In genomic region chr3:191328963-191329653, GRCh38 we compare ENCODE assay signal across 8 cellular contexts. TPM values are rescaled to one million over a fixed set of nuclear protein-coding genes. Genes with fewer than 3 reads are reported as not detected.
DNase-seq lines count a peak whose midpoint lies in the region; ATAC-seq and TF ChIP-seq lines count a peak whose summit lies in the region.

A gene with protein sequence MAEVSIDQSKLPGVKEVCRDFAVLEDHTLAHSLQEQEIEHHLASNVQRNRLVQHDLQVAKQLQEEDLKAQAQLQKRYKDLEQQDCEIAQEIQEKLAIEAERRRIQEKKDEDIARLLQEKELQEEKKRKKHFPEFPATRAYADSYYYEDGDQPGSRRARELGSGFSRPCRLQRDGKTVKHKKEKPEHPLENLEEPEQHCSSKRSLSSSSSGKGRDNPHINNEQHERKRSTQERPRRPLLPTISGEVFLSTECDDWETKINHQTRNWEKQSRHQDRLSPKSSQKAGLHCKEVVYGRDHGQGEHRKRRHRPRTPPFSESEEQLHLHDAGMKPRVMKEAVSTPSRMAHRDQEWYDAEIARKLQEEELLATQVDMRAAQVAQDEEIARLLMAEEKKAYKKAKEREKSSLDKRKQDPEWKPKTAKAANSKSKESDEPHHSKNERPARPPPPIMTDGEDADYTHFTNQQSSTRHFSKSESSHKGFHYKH (plus strand): TSS chr3:191329394. CDS start chr3:191329675, 281 bp downstream.

- CTCF ChIA-PET in HCT116 (lab: Charles Lee), result no interaction called here

- H3K4me1 ChIP-seq in HCT116 (ENCODE audit: control insufficient read depth in 1 of 2, insufficient read depth in 2 of 2, low read length in 2 of 2), result peaks cover 37 to 58% of the 10 kb centered on the region in 2 experiments
- peaks cover 22% of the 10 kb centered on the region for H3K4me1 ChIP-seq in MM.1S (ENCODE audit: low read length)
- H3K4me1 ChIP-seq in SJCRH30, result no peaks in the 10 kb centered on the region

- peak within 1 kb of the TSS; percentile 98 for H3K27ac Mint-ChIP-seq in osteocyte (ENCODE audit: unreplicated experiment)

- TF ChIP-seq RAD21 in HCT116 (IDR thresholded peaks at IDR 0.05; ENCODE audit: low read depth), result peak; percentile 23; the same call in 1 of the 2 replicates

- H3K9ac ChIP-seq in HCT116 (ENCODE audit: low read length) (peak within 1 kb of the TSS; percentile 84), MM.1S (ENCODE audit: low read length) (peak within 1 kb of the TSS; percentile 80)

- H3K36me3 Mint-ChIP-seq in osteocyte (ENCODE audit: unreplicated experiment), result no peaks in the 10 kb centered on the region

- peaks cover 11% of the 10 kb centered on the region for H3F3A ChIP-seq in MM.1S (ENCODE audit: insufficient read depth, low read length)

- no peaks in the 10 kb centered on the region for H3K27me3 Mint-ChIP-seq in osteocyte (ENCODE audit: unreplicated experiment)

- H3K27me3 ChIP-seq in HCT116 (ENCODE audit: insufficient read depth, low read length) (no peaks in the 10 kb centered on the region), MM.1S (replicated peaks; ENCODE audit: insufficient read depth, low read length) (no peaks in the 10 kb centered on the region), SJCRH30 (no peaks in the 10 kb centered on the region)

- H3K27ac ChIP-seq in HCT116 (ENCODE audit: low read depth, low read length) (peak within 1 kb of the TSS; percentile 90), MM.1S (ENCODE audit: low read length) (peak within 1 kb of the TSS; percentile 55; the same call in 1 of the 2 replicates), SJCRH30 (peak within 1 kb of the TSS; percentile 89), adipose tissue (ENCODE audit: low read depth, low read length) (peak within 1 kb of the TSS; percentile 60)

- H3K4me3 ChIP-seq in GM12864 (ENCODE audit: low read depth, low read length), result peak within 1 kb of the TSS; percentile 86
- peak within 1 kb of the TSS; percentile 75 to 82 for H3K4me3 ChIP-seq in HCT116 (replicated peaks in 1 of 2; ENCODE audit: low read depth in 1 of 2, low read length in 2 of 2)
- H3K4me3 ChIP-seq in MM.1S (ENCODE audit: low read length), result peak within 1 kb of the TSS; percentile 83
- peak within 1 kb of the TSS; percentile 93 for H3K4me3 ChIP-seq in SJCRH30

- 0% methylated on average over 54 to 63 of the region's 63 CpGs for WGBS in adipose tissue, 3 donors

- H3K9me3 ChIP-seq in HCT116 (ENCODE audit: control insufficient read depth in 1 of 2, insufficient read depth in 1 of 2, low read depth in 1 of 2, low read length in 2 of 2) (no peaks in the 10 kb centered on the region), MM.1S (replicated peaks; ENCODE audit: insufficient read depth, low read length) (no peaks in the 10 kb centered on the region), SJCRH30 (replicated peaks) (no peaks in the 10 kb centered on the region)

- DNase-seq in GM12864 (ENCODE audit: low read depth) (peak; percentile 42), HCT116 (ENCODE audit: low read depth, low spot score) (no peak), MM.1S (peak; percentile 90), SJCRH30 (peak; percentile 65), Right ventricle myocardium superior (peak; percentile 94), osteocyte (ENCODE audit: extremely low spot score, unreplicated experiment) (peak; percentile 91), OCI-M2 (lab: John Stamatoyannopoulos, UW; ENCODE audit: unreplicated experiment) (no peak)

- TF ChIP-seq POLR2A in HCT116 (IDR thresholded peaks at IDR 0.05; ENCODE audit: borderline replicate concordance, extremely low read depth, insufficient read depth, insufficient read length), result peak; percentile 29

- BruUV-seq in HCT116 (replicated peaks; lab: Mats Ljungman, UMichigan), result no TSS peak

- ATAC-seq in HCT116 (peak; percentile 74), Right ventricle myocardium superior (ENCODE audit: poor library complexity) (peak; percentile 93)

- H3K4me2 ChIP-seq in HCT116 (ENCODE audit: low read length) (peak within 1 kb of the TSS; percentile 92), MM.1S (ENCODE audit: low read depth, low read length) (peak within 1 kb of the TSS; percentile 77)

- TF ChIP-seq CTCF in GM12864 (IDR thresholded peaks at IDR 0.05; ENCODE audit: low read depth, low read length, missing control alignments) (no peak), HCT116 (IDR thresholded peaks at IDR 0.05 in 2 of 3, conservative IDR thresholded peaks at IDR 0.05 in 1 of 3; ENCODE audit: borderline replicate concordance in 1 of 3, insufficient read depth in 1 of 3, low read depth in 2 of 3, low read length in 2 of 3) (no peak), MM.1S (IDR thresholded peaks at IDR 0.05; ENCODE audit: low read length) (peak; percentile 11; the same call in 1 of the 2 replicates), osteocyte (IDR thresholded peaks at IDR 0.05) (no peak)

- H4K20me1 ChIP-seq in HCT116 (ENCODE audit: insufficient read depth) (no peaks in the 10 kb centered on the region), MM.1S (ENCODE audit: insufficient read depth, low read length) (no peaks in the 10 kb centered on the region)

- POLR2A ChIA-PET in HCT116 (lab: Charles Lee), result interaction anchor here (1.0 kb wide), 1 partner anchor 11 kb away, joined by 3 read pairs; no protein-coding TSS in a partner anchor

- no peaks in the 10 kb centered on the region for H3K9me2 ChIP-seq in HCT116 (ENCODE audit: insufficient read depth)
- no peaks in the 10 kb centered on the region for H3K9me2 ChIP-seq in MM.1S (replicated peaks; ENCODE audit: insufficient read depth, low read length)

- H3K4me1 Mint-ChIP-seq in osteocyte (ENCODE audit: unreplicated experiment), result peaks cover 44% of the 10 kb centered on the region

- RAD21 ChIA-PET in HCT116 (lab: Charles Lee; ENCODE audit: low non-redundant PET in 1 of 2, low total read pairs in 2 of 2, uncharacterized antibody in 2 of 2, unreplicated experiment in 2 of 2), result no interaction called here

- intact Hi-C loops in HCT116 (cut with micrococcal nuclease), result no loop called here
- intact Hi-C loops in Right ventricle myocardium superior (cut with DNase I), result loop anchor here (10.0 kb wide), 1 partner anchor 84 kb away; no protein-coding TSS in a partner anchor

- no peaks in the 10 kb centered on the region for H3K36me3 ChIP-seq in HCT116 (ENCODE audit: control insufficient read depth in 1 of 2, insufficient read depth in 2 of 2, low read length in 2 of 2)
- no peaks in the 10 kb centered on the region for H3K36me3 ChIP-seq in MM.1S (replicated peaks; ENCODE audit: insufficient read depth, low read length)
- H3K36me3 ChIP-seq in SJCRH30, result no peaks in the 10 kb centered on the region

- H3K9me3 Mint-ChIP-seq in osteocyte (ENCODE audit: unreplicated experiment), result no peaks in the 10 kb centered on the region

- H2AFZ ChIP-seq in HCT116 (ENCODE audit: low read depth, low read length, poor library complexity, severe bottlenecking) (peak within 1 kb of the TSS; percentile 47), MM.1S (ENCODE audit: low read length) (peak within 1 kb of the TSS; percentile 91)

- peaks cover 48% of the 10 kb centered on the region for H3K79me2 ChIP-seq in HCT116 (ENCODE audit: insufficient read depth, low read length)
- peaks cover 48% of the 10 kb centered on the region for H3K79me2 ChIP-seq in MM.1S (ENCODE audit: low read length)

- peak within 1 kb of the TSS; percentile 84 for H3K4me3 Mint-ChIP-seq in osteocyte (ENCODE audit: unreplicated experiment)

TF ChIP-seq in HCT116, 20 proteins besides CTCF, POLR2A, EP300 and RAD21 (continues in another document):
- no peak for TF ChIP-seq EZH2 (IDR thresholded peaks at IDR 0.05)
- no peak for TF ChIP-seq CEBPB (IDR thresholded peaks at IDR 0.05; ENCODE audit: low read depth)
- TF ChIP-seq, protein P1, sequence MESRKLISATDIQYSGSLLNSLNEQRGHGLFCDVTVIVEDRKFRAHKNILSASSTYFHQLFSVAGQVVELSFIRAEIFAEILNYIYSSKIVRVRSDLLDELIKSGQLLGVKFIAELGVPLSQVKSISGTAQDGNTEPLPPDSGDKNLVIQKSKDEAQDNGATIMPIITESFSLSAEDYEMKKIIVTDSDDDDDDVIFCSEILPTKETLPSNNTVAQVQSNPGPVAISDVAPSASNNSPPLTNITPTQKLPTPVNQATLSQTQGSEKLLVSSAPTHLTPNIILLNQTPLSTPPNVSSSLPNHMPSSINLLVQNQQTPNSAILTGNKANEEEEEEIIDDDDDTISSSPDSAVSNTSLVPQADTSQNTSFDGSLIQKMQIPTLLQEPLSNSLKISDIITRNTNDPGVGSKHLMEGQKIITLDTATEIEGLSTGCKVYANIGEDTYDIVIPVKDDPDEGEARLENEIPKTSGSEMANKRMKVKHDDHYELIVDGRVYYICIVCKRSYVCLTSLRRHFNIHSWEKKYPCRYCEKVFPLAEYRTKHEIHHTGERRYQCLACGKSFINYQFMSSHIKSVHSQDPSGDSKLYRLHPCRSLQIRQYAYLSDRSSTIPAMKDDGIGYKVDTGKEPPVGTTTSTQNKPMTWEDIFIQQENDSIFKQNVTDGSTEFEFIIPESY (IDR thresholded peaks at IDR 0.05; ENCODE audit: extremely low read depth, insufficient replicate concordance, low read length), result peak; percentile 75
- TF ChIP-seq REST (IDR thresholded peaks at IDR 0.05; ENCODE audit: low read depth), result no peak

RNA-seq across cellular contexts. Expression of the gene that starts here (rescaled TPM):
- 47.8 TPM for total RNA-seq in HCT116 (2021; ENCODE audit: unreplicated experiment)
- 26.0 and 29.9 TPM in 2 replicates for polyA plus RNA-seq in HCT116 (2012)
- total RNA-seq in SJCRH30 (2014; rRNA removed; shearing (Covaris generic)), result 23.4 and 24.5 TPM in 2 replicates
- 10 to 100 TPM; 20.3 to 67.6 (median 46.1) TPM for polyA plus RNA-seq in adipose tissue
- 50.8 TPM for total RNA-seq in Right ventricle myocardium superior
- 75.5 and 86.7 TPM in 2 replicates for total RNA-seq in osteocyte

Comparison
In these comparisons a context has a peak if more than half of its experiments do, and no peak if none do; other contexts are left out.
1. DNase-seq: peak in GM12864 (single experiment), MM.1S (single experiment), SJCRH30 (2 of 2), Right ventricle myocardium superior (single experiment) and osteocyte (single experiment); none in HCT116 (single experiment) and OCI-M2 (single experiment).
2. Peak in every context shown above with its lines, with median percentiles within 50 percentile points of each other: H3K4me3 ChIP-seq and H3K27ac ChIP-seq.